In genomic region chr11:20556396-20556795, GRCh38 we compare ENCODE assay signal across 2 cellular contexts. TPM values are rescaled to one million over a fixed set of nuclear protein-coding genes. Genes with fewer than 3 reads are reported as not detected.
"Had no signal": no experiment of that assay in that cellular context is flagged by ENCODE, and none has a peak within 500 bp of the region (broad histone marks: within the 10 kb centered on the region; RNA-seq: fewer than 3 reads in every experiment).

No MANE protein-coding gene starts in this region.

RNA-seq across cellular contexts. Expression of gene SLC6A5, which starts 43.0 kb away (rescaled TPM):
- total RNA-seq: G401, GM12878 had no signal
